ENCODE assay signal across 14 cellular contexts in genomic region chr7:143728333-143728862, GRCh38. TPM values are rescaled to one million over a fixed set of nuclear protein-coding genes. Genes with fewer than 3 reads are reported as not detected.
DNase-seq lines count a peak whose midpoint lies in the region; ATAC-seq, FAIRE-seq and TF ChIP-seq lines count a peak whose summit lies in the region.
"Had no signal": no experiment of that assay in that cellular context is flagged by ENCODE, and none has a peak within 500 bp of the region (broad histone marks: within the 10 kb centered on the region; RNA-seq: fewer than 3 reads in every experiment).

No MANE protein-coding gene starts in this region.

- no peaks in the 10 kb centered on the region for H3K9me3 ChIP-seq in endothelial cell of umbilical vein (replicated peaks; ENCODE audit: control insufficient read depth, insufficient read depth, low read length)
- H3K9me3 ChIP-seq: BLaER1 had no signal

- no peak overlapping the region for H3K4me3 Mint-ChIP-seq in activated naive CD4-positive, alpha-beta T cell treated with anti-CD3 and anti-CD28 coated beads, Interleukin-2, amount 50 U/mL, for 24 hours

- no peaks in the 10 kb centered on the region for H4K20me1 ChIP-seq in endothelial cell of umbilical vein (replicated peaks; ENCODE audit: control insufficient read depth, extremely low read depth, insufficient read depth, low read length)
- H4K20me1 ChIP-seq: BLaER1 had no signal

- dilution Hi-C loops in endothelial cell of umbilical vein (cut with MboI; ENCODE audit: extremely low pct_ligation_motif_present, low sequenced_read_pairs): no loop called here

- H3K9me1 ChIP-seq in endothelial cell of umbilical vein (replicated peaks; ENCODE audit: control insufficient read depth, extremely low read depth, insufficient read depth, low read length): no peaks in the 10 kb centered on the region

- peaks cover 4% of the 10 kb centered on the region for H3K36me3 Mint-ChIP-seq in activated naive CD4-positive, alpha-beta T cell treated with anti-CD3 and anti-CD28 coated beads, Interleukin-2, amount 50 U/mL, for 24 hours
- peaks cover 0 to 21% of the 10 kb centered on the region in 2 donors for H3K36me3 Mint-ChIP-seq in activated naive CD4-positive, alpha-beta T cell treated with anti-CD3 and anti-CD28 coated beads, Interleukin-2, amount 50 U/mL, for 72 hours

- H3K4me1 Mint-ChIP-seq in activated naive CD4-positive, alpha-beta T cell treated with anti-CD3 and anti-CD28 coated beads, Interleukin-2, amount 50 U/mL, for 24 hours: no peaks in the 10 kb centered on the region

- no peaks in the 10 kb centered on the region for H3K27me3 Mint-ChIP-seq in activated naive CD4-positive, alpha-beta T cell treated with anti-CD3 and anti-CD28 coated beads, Interleukin-2, amount 50 U/mL, for 24 hours

- no peak overlapping the region for H3K27ac ChIP-seq in endothelial cell of umbilical vein (ENCODE audit: insufficient read depth, low read depth, low read length)
- H3K27ac ChIP-seq: 22Rv1, BLaER1, HL-60 had no signal

- no peak overlapping the region for H3K4me3 ChIP-seq in endothelial cell of umbilical vein (replicated peaks in 1 of 3; ENCODE audit: insufficient read depth in 1 of 3, low read depth in 1 of 3, low read length in 3 of 3)
- H3K4me3 ChIP-seq: BLaER1 had no signal

- TSS peak; percentile 29 for BruUV-seq in endothelial cell of umbilical vein (replicated peaks; lab: Mats Ljungman, UMichigan)

- no peak for FAIRE-seq in endothelial cell of umbilical vein (lab: Jason Lieb, UNC)
- FAIRE-seq: H54 had no signal

- no peak overlapping the region for H2AFZ ChIP-seq in endothelial cell of umbilical vein (ENCODE audit: low read depth, low read length)

- no peak overlapping the region for H3K4me2 ChIP-seq in endothelial cell of umbilical vein (ENCODE audit: insufficient read depth, low read length)
- H3K4me2 ChIP-seq: BLaER1 had no signal

- no peaks in the 10 kb centered on the region for H3K79me2 ChIP-seq in endothelial cell of umbilical vein (ENCODE audit: control insufficient read depth, insufficient read depth, low read length)

- TF ChIP-seq CTCF in endothelial cell of umbilical vein (IDR thresholded peaks at IDR 0.05; ENCODE audit: extremely low read depth in 1 of 2, insufficient read depth in 1 of 2, low read depth in 1 of 2, low read length in 2 of 2): no peak

- no peaks in the 10 kb centered on the region for H3K4me1 ChIP-seq in endothelial cell of umbilical vein (ENCODE audit: control insufficient read depth, extremely low read depth, insufficient read depth, low read length)
- H3K4me1 ChIP-seq: BLaER1 had no signal

- no peaks in the 10 kb centered on the region for H3K36me3 ChIP-seq in endothelial cell of umbilical vein (ENCODE audit: control insufficient read depth in 2 of 2, extremely low read depth in 1 of 2, insufficient read depth in 2 of 2, low read length in 2 of 2)
- H3K36me3 ChIP-seq: BLaER1 had no signal

- no peaks in the 10 kb centered on the region for H3K9me3 Mint-ChIP-seq in activated naive CD4-positive, alpha-beta T cell treated with anti-CD3 and anti-CD28 coated beads, Interleukin-2, amount 50 U/mL, for 24 hours
- no peaks in the 10 kb centered on the region for H3K9me3 Mint-ChIP-seq in activated naive CD4-positive, alpha-beta T cell treated with anti-CD3 and anti-CD28 coated beads, Interleukin-2, amount 50 U/mL, for 72 hours

- CTCF ChIA-PET in endothelial cell of umbilical vein (lab: Charles Lee): interaction anchor here (1.0 to 1.3 kb wide), 3 partner anchors 8 to 400 kb away, joined by 3 to 5 read pairs (median 4); no protein-coding TSS in a partner anchor

- DNase-seq in NCI-H82 (lab: John Stamatoyannopoulos, UW): peak; percentile 41
- no peak for DNase-seq in NCI-H82 treated with DMSO at 0.1 percent for 48 hours (lab: John Stamatoyannopoulos, UW; ENCODE audit: unreplicated experiment)
- no peak for DNase-seq in activated naive CD4-positive, alpha-beta T cell treated with anti-CD3 and anti-CD28 coated beads, Interleukin-2, amount 50 U/mL, for 72 hours (ENCODE audit: low spot score in 2 of 2)
- no peak for DNase-seq in endothelial cell of umbilical vein (ENCODE audit: low read depth, low spot score)
- DNase-seq in stimulated activated CD8-positive, alpha-beta memory T cell treated with anti-CD3 and anti-CD28 coated beads, Interleukin-4, amount 100 ng/mL, for 48 hours: no peak
- no peak for DNase-seq in T-helper 9 cell
- DNase-seq: AML-193, DMS53, GF-D8 had no signal

- peak overlapping the region; percentile 17 for H3K27ac Mint-ChIP-seq in activated naive CD4-positive, alpha-beta T cell treated with anti-CD3 and anti-CD28 coated beads, Interleukin-2, amount 50 U/mL, for 24 hours
- H3K27ac Mint-ChIP-seq in activated naive CD4-positive, alpha-beta T cell treated with anti-CD3 and anti-CD28 coated beads, Interleukin-2, amount 50 U/mL, for 72 hours: no peak overlapping the region

- no peak for TF ChIP-seq POLR2A in endothelial cell of umbilical vein (IDR thresholded peaks at IDR 0.05; ENCODE audit: low read depth, low read length)

- no peak for ATAC-seq in activated naive CD4-positive, alpha-beta T cell treated with anti-CD3 and anti-CD28 coated beads, Interleukin-2, amount 50 U/mL, for 72 hours

- no peak overlapping the region for H3K9ac ChIP-seq in endothelial cell of umbilical vein (replicated peaks; ENCODE audit: extremely low read depth, insufficient read depth, low read length)
- H3K9ac ChIP-seq: BLaER1 had no signal

- intact Hi-C loops in endothelial cell of umbilical vein (cut with micrococcal nuclease): no loop called here

- POLR2A ChIA-PET in endothelial cell of umbilical vein (lab: Charles Lee): no interaction called here

- H3K27me3 ChIP-seq in endothelial cell of umbilical vein (ENCODE audit: control insufficient read depth in 2 of 2, insufficient read depth in 2 of 2, low read length in 2 of 2): no peaks in the 10 kb centered on the region
- H3K27me3 ChIP-seq: BLaER1 had no signal

TF ChIP-seq in endothelial cell of umbilical vein, 7 proteins besides CTCF, POLR2A, EP300 and RAD21:
- TF ChIP-seq JUN (IDR thresholded peaks at IDR 0.05; ENCODE audit: borderline replicate concordance, insufficient read depth, insufficient read length, low read depth) (no peak), GATA2 (IDR thresholded peaks at IDR 0.05; ENCODE audit: insufficient read depth, insufficient read length, low read depth, low read length) (no peak), FOS (IDR thresholded peaks at IDR 0.05; ENCODE audit: borderline replicate concordance, insufficient read depth, low read length) (no peak), POLR2AphosphoS5 (IDR thresholded peaks at IDR 0.05; ENCODE audit: insufficient read depth, low read depth, low read length) (no peak), MYC (IDR thresholded peaks at IDR 0.05; ENCODE audit: low read depth, low read length) (no peak), EZH2 (IDR thresholded peaks at IDR 0.05; ENCODE audit: borderline replicate concordance, low read depth, low read length, severe bottlenecking) (no peak)
- TF ChIP-seq, protein P1, sequence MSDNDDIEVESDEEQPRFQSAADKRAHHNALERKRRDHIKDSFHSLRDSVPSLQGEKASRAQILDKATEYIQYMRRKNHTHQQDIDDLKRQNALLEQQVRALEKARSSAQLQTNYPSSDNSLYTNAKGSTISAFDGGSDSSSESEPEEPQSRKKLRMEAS (IDR thresholded peaks at IDR 0.05; ENCODE audit: insufficient read depth, insufficient read length): no peak

RNA-seq across cellular contexts. Expression of gene CTAGE6, which starts 29.1 kb away (rescaled TPM):
- 1 to 10 TPM in 1 of 2 donors, under 1 TPM in 1; 0.93 to 3.1 TPM for total RNA-seq in activated naive CD4-positive, alpha-beta T cell treated with anti-CD3 and anti-CD28 coated beads, Interleukin-2, amount 50 U/mL, for 72 hours
- 0.40 TPM in 1 of 2 replicates, not detected in the other for total RNA-seq in endothelial cell of umbilical vein
- not detected in 2 replicates for polyA plus RNA-seq in endothelial cell of umbilical vein
- 0.03 and 0.04 TPM in 2 replicates for polyA plus RNA-seq in endothelial cell of umbilical vein (2011; cell fraction: cytosol; rRNA removed)
- polyA plus RNA-seq in endothelial cell of umbilical vein (2011; cell fraction: nucleus; rRNA removed): 1.1 and 1.2 TPM in 2 replicates
- polyA plus RNA-seq in endothelial cell of umbilical vein (2012): 0.25 TPM in 1 of 2 replicates, not detected in the other
- polyA minus RNA-seq in endothelial cell of umbilical vein: 1.0 TPM in 1 of 2 replicates, not detected in the other
- not detected for polyA minus RNA-seq in endothelial cell of umbilical vein (2011; cell fraction: cytosol; rRNA and poly(A)+ RNA removed)
- 5.0 and 7.0 TPM in 2 replicates for polyA minus RNA-seq in endothelial cell of umbilical vein (2011; cell fraction: nucleus; rRNA and poly(A)+ RNA removed)
